24 cellular contexts compared by ENCODE assay signal in the genomic region with DNA sequence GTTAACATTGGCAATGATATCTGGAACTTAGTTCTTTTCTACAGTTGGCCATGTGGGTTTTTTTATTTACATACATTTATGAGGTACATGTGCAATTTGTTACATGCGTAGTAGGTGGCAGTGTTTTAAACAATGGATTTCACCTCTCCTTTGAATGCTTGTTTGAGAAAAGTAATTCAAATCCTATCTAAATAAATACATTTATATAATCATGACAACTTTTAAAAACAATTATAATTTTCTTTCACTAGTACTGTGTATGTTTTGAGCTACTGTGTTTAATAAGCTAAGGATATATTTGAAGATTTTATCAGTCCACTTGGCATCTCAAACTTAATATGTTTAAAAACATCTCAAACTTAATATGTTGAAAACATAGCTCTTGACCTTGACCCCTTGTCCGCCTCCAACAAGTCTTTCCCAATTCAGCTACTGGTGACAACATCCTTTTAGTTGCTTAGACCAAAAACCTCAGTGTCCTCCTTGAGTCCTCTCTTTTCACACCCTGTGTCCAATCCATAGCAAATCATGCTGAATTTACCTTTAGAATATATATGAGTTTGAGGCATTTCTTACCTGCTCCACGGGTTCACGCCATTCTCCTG. TPM values are rescaled to one million over a fixed set of nuclear protein-coding genes. Genes with fewer than 3 reads are reported as not detected.
"Had no signal": no experiment of that assay in that cellular context is flagged by ENCODE, and none has a peak within 500 bp of the region (broad histone marks: within the 10 kb centered on the region; RNA-seq: fewer than 3 reads in every experiment).

No MANE protein-coding gene starts in this region.

- H3K9me3 ChIP-seq: breast epithelium, tibial artery had no signal

- H3K27ac ChIP-seq: breast epithelium, VCaP had no signal

- H3K4me1 Mint-ChIP-seq: activated CD4-positive, alpha-beta memory T cell treated with anti-CD3 and anti-CD28 coated beads, Interleukin-2, amount 10 ng/mL, durations not matched to agents 7 days and 5 days; activated CD4-positive, alpha-beta T cell treated with anti-CD3 and anti-CD28 coated beads, Interleukin-2, amount 10 ng/mL, durations not matched to agents 24 days and 14 days; activated naive CD8-positive, alpha-beta T cell treated with anti-CD3 and anti-CD28 coated beads, Interleukin-2, amount 10 ng/mL, durations not matched to agents 7 days and 5 days; neural crest cell had no signal

- H3K4me3 Mint-ChIP-seq: activated CD4-positive, alpha-beta memory T cell treated with anti-CD3 and anti-CD28 coated beads, Interleukin-2, amount 10 ng/mL, durations not matched to agents 7 days and 5 days; activated CD4-positive, alpha-beta T cell treated with anti-CD3 and anti-CD28 coated beads, Interleukin-2, amount 10 ng/mL, durations not matched to agents 24 days and 14 days; activated naive CD4-positive, alpha-beta T cell treated with anti-CD3 and anti-CD28 coated beads for 36 hours; activated naive CD8-positive, alpha-beta T cell treated with anti-CD3 and anti-CD28 coated beads, Interleukin-2, amount 10 ng/mL, durations not matched to agents 7 days and 5 days; activated T-cell treated with anti-CD3 and anti-CD28 coated beads, Interleukin-2, amount 50 U/mL, for 72 hours; memory B cell; neural crest cell had no signal

- H3K36me3 Mint-ChIP-seq: activated naive CD8-positive, alpha-beta T cell treated with anti-CD3 and anti-CD28 coated beads, Interleukin-2, amount 10 ng/mL, durations not matched to agents 7 days and 5 days; memory B cell had no signal

- FAIRE-seq: endometrium, urothelium cell line had no signal

- H3K36me3 ChIP-seq: breast epithelium had no signal

- H3K27me3 ChIP-seq: breast epithelium, tibial artery had no signal

- ATAC-seq: activated CD4-positive, CD25-positive, alpha-beta regulatory T cell treated with anti-CD3 and anti-CD28 coated beads, Interleukin-2, amount 50 U/mL, for 24 hours; activated T-cell treated with anti-CD3 and anti-CD28 coated beads, Interleukin-2, amount 50 U/mL, for 72 hours had no signal

- H3K9me3 Mint-ChIP-seq: activated CD4-positive, alpha-beta memory T cell treated with anti-CD3 and anti-CD28 coated beads, Interleukin-2, amount 10 ng/mL, durations not matched to agents 7 days and 5 days; activated CD4-positive, alpha-beta T cell treated with anti-CD3 and anti-CD28 coated beads, Interleukin-2, amount 10 ng/mL, durations not matched to agents 24 days and 14 days; activated naive CD4-positive, alpha-beta T cell treated with anti-CD3 and anti-CD28 coated beads for 36 hours; activated naive CD8-positive, alpha-beta T cell treated with anti-CD3 and anti-CD28 coated beads, Interleukin-2, amount 10 ng/mL, durations not matched to agents 7 days and 5 days; activated T-cell treated with anti-CD3 and anti-CD28 coated beads, Interleukin-2, amount 50 U/mL, for 72 hours; neural crest cell had no signal

- H3K4me1 ChIP-seq: breast epithelium had no signal

- DNase-seq: activated CD4-positive, alpha-beta memory T cell treated with anti-CD3 and anti-CD28 coated beads, Interleukin-2, amount 10 ng/mL, durations not matched to agents 7 days and 5 days; activated CD4-positive, alpha-beta T cell treated with anti-CD3 and anti-CD28 coated beads, Interleukin-2, amount 10 ng/mL, durations not matched to agents 24 days and 14 days; activated effector memory CD4-positive, alpha-beta T cell treated with Interleukin-2 at 50 U/mL for 16 hours; activated naive CD4-positive, alpha-beta T cell treated with anti-CD3 and anti-CD28 coated beads for 36 hours; activated naive CD8-positive, alpha-beta T cell treated with anti-CD3 and anti-CD28 coated beads, Interleukin-2, amount 10 ng/mL, durations not matched to agents 7 days and 5 days; activated T-cell treated with anti-CD3 and anti-CD28 coated beads, Interleukin-2, amount 50 U/mL, for 72 hours; amniotic stem cell; effector CD4-positive, alpha-beta T cell; foreskin melanocyte; glutamatergic neuron; hippocampal formation; occipital lobe; retina; stimulated activated CD4-positive, alpha-beta T cell treated with anti-CD3 and anti-CD28 coated beads, Interleukin-4, amount 100 ng/mL, for 24 hours; stimulated activated naive CD4-positive, alpha-beta T cell treated with Interleukin-2 at 50 U/mL for 16 hours; substantia nigra; tibial artery had no signal

- H3K4me3 ChIP-seq: breast epithelium, tibial artery had no signal

- H3K27ac Mint-ChIP-seq: activated CD4-positive, alpha-beta memory T cell treated with anti-CD3 and anti-CD28 coated beads, Interleukin-2, amount 10 ng/mL, durations not matched to agents 7 days and 5 days; activated CD4-positive, alpha-beta T cell treated with anti-CD3 and anti-CD28 coated beads, Interleukin-2, amount 10 ng/mL, durations not matched to agents 24 days and 14 days; activated naive CD4-positive, alpha-beta T cell treated with anti-CD3 and anti-CD28 coated beads for 36 hours; activated naive CD8-positive, alpha-beta T cell treated with anti-CD3 and anti-CD28 coated beads, Interleukin-2, amount 10 ng/mL, durations not matched to agents 7 days and 5 days; activated T-cell treated with anti-CD3 and anti-CD28 coated beads, Interleukin-2, amount 50 U/mL, for 72 hours; memory B cell had no signal

RNA-seq across cellular contexts. Expression of a gene that starts 14.5 kb away (rescaled TPM):
- total RNA-seq: activated naive CD8-positive, alpha-beta T cell treated with anti-CD3 and anti-CD28 coated beads, Interleukin-2, amount 10 ng/mL, durations not matched to agents 7 days and 5 days had no signal
